25 cellular contexts compared by ENCODE assay signal in the genomic region with DNA sequence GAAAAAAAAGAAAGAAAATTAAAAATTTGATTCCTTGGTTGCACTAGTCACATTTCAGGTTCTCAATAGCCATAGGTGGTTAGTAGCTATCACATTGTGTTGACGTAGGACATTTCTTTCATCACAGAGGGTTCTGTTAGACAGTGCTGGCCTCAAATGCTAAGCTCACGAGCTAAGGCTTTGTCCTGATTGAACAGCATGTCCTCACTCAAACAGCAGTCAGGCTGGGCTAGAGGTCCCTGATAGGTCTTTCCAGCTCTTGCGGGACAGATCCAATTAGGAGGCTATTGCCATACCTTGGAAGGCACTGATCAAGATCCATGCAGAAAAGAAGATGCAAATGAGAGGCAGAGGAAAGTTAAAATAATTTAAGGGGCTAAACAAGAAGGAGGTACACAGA.
"Had no signal": no experiment of that assay in that cellular context is flagged by ENCODE, and none has a peak within 500 bp of the region (broad histone marks: within the 10 kb centered on the region; RNA-seq: fewer than 3 reads in every experiment).

No MANE protein-coding gene starts in this region.

- H3K4me1 ChIP-seq: breast epithelium had no signal

- ATAC-seq: activated CD4-positive, alpha-beta T cell treated with anti-CD3 and anti-CD28 coated beads for 36 hours; activated CD8-positive, alpha-beta memory T cell treated with anti-CD3 and anti-CD28 coated beads, Interleukin-2, amount 10 ng/mL, durations not matched to agents 7 days and 5 days; activated CD8-positive, alpha-beta T cell treated with anti-CD3 and anti-CD28 coated beads, Interleukin-2, amount 10 ng/mL, durations not matched to agents 7 days and 5 days; activated naive CD8-positive, alpha-beta T cell treated with anti-CD3 and anti-CD28 coated beads, Interleukin-2, amount 50 U/mL, for 24 hours; left cardiac atrium; left ventricle myocardium superior; mucosa of descending colon; sciatic nerve; stimulated activated memory B cell treated with anti-CD40 and anti-IgM and Interleukin-4, amounts not matched to agents 10 μg/mL and 1 μg/mL and 100 μg/mL, for 72 hours had no signal

- H3K4me3 ChIP-seq: breast epithelium, mucosa of descending colon, stomach, upper lobe of left lung had no signal

- H3K9me3 ChIP-seq: breast epithelium, mucosa of descending colon, neutrophil, stomach, upper lobe of left lung had no signal

- H3K36me3 ChIP-seq: breast epithelium, neutrophil had no signal

- H3K27me3 ChIP-seq: breast epithelium, stomach, upper lobe of left lung had no signal

- H3K27ac ChIP-seq: breast epithelium, neutrophil had no signal

- DNase-seq: activated CD4-positive, alpha-beta T cell treated with anti-CD3 and anti-CD28 coated beads for 36 hours; activated CD4-positive, CD25-positive, alpha-beta regulatory T cell; activated CD8-positive, alpha-beta memory T cell treated with anti-CD3 and anti-CD28 coated beads, Interleukin-2, amount 10 ng/mL, durations not matched to agents 7 days and 5 days; activated CD8-positive, alpha-beta T cell treated with anti-CD3 and anti-CD28 coated beads, Interleukin-2, amount 10 ng/mL, durations not matched to agents 7 days and 5 days; activated naive CD8-positive, alpha-beta T cell treated with anti-CD3 and anti-CD28 coated beads, Interleukin-2, amount 50 U/mL, for 24 hours; activated T-cell treated with anti-CD3 and anti-CD28 coated beads, Interleukin-2, amount 50 U/mL, for 48 hours; amygdala; central memory CD4-positive, alpha-beta T cell; effector CD8-positive, alpha-beta T cell; head of caudate nucleus; hippocampal formation; left cardiac atrium; left ventricle myocardium superior; mucosa of descending colon; nephron progenitor cell; small intestine; stimulated activated CD4-positive, alpha-beta T cell treated with anti-CD3 and anti-CD28 coated beads, Interleukin-1b, Interleukin-23, amount 100 ng/mL, for 48 hours; stimulated activated CD4-positive, alpha-beta T cell treated with anti-CD3 and anti-CD28 coated beads, Interleukin-4, amount 100 ng/mL, for 4 hours; stimulated activated CD8-positive, alpha-beta memory T cell treated with anti-CD3 and anti-CD28 coated beads, Interleukin-4, amount 100 ng/mL, for 48 hours; stomach; upper lobe of left lung had no signal
